Comparison of ENCODE assay signal across 17 cellular contexts in genomic region chr13:109385161-109385560, GRCh38.
DNase-seq lines count a peak whose midpoint lies in the region; ATAC-seq and TF ChIP-seq lines count a peak whose summit lies in the region.
"Had no signal": no experiment of that assay in that cellular context is flagged by ENCODE, and none has a peak within 500 bp of the region (broad histone marks: within the 10 kb centered on the region; RNA-seq: fewer than 3 reads in every experiment).

No MANE protein-coding gene starts in this region.

- in situ Hi-C loops in astrocyte of the cerebellum (cut with HindIII; ENCODE audit: low sequenced_read_pairs), result no loop called here

- H3K9me3 ChIP-seq in neuronal stem cell (replicated peaks in 1 of 2; ENCODE audit: control insufficient read depth in 2 of 2, insufficient read depth in 1 of 2, low read depth in 1 of 2, low read length in 2 of 2), result no peaks in the 10 kb centered on the region
- H3K9me3 ChIP-seq: BLaER1 treated with 17β-estradiol and CSF1 and Interleukin-3, amounts not matched to agents 10 nM and 100 nM; left lung; spleen; thyroid gland had no signal

- H3K4me2 ChIP-seq in neuronal stem cell (ENCODE audit: insufficient read depth, low read length, poor library complexity, severe bottlenecking), result no peak overlapping the region
- H3K4me2 ChIP-seq: BLaER1 treated with 17β-estradiol and CSF1 and Interleukin-3, amounts not matched to agents 10 nM and 100 nM had no signal

- no peak for TF ChIP-seq CTCF in astrocyte of the cerebellum (IDR thresholded peaks at IDR 0.05; ENCODE audit: low read depth, low read length, missing control alignments)

- H3K4me3 ChIP-seq in astrocyte of the cerebellum (ENCODE audit: low read depth, low read length), result no peak overlapping the region
- no peak overlapping the region for H3K4me3 ChIP-seq in neuronal stem cell (ENCODE audit: low read length in 2 of 2)
- H3K4me3 ChIP-seq: BLaER1 treated with 17β-estradiol and CSF1 and Interleukin-3, amounts not matched to agents 10 nM and 100 nM; left lung; spleen; thyroid gland had no signal

- H2BK12ac ChIP-seq in neuronal stem cell (ENCODE audit: low read length), result no peak overlapping the region

- no peak overlapping the region for H4K91ac ChIP-seq in neuronal stem cell (ENCODE audit: low read depth, low read length, poor library complexity)

- no peaks in the 10 kb centered on the region for H3K27me3 ChIP-seq in neuronal stem cell (ENCODE audit: control insufficient read depth in 3 of 3, insufficient read depth in 3 of 3, low read depth in 1 of 3, low read length in 3 of 3)
- H3K27me3 ChIP-seq: BLaER1 treated with 17β-estradiol and CSF1 and Interleukin-3, amounts not matched to agents 10 nM and 100 nM; left lung; spleen; thyroid gland had no signal

- no peak overlapping the region for H2BK5ac ChIP-seq in neuronal stem cell (ENCODE audit: low read length)

- H2BK120ac ChIP-seq in neuronal stem cell (ENCODE audit: low read depth, low read length), result no peak overlapping the region

- no peak overlapping the region for H3K18ac ChIP-seq in neuronal stem cell (ENCODE audit: low read length)

- H3K27ac ChIP-seq in neuronal stem cell (replicated peaks; ENCODE audit: low read length), result no peak overlapping the region
- H3K27ac ChIP-seq: BLaER1 treated with 17β-estradiol and CSF1 and Interleukin-3, amounts not matched to agents 10 nM and 100 nM; left lung; thyroid gland had no signal

- H3K4me1 ChIP-seq in neuronal stem cell (ENCODE audit: control insufficient read depth in 2 of 2, insufficient read depth in 1 of 2, low read depth in 1 of 2, low read length in 2 of 2), result peaks cover 0 to 10% of the 10 kb centered on the region in 2 donors
- H3K4me1 ChIP-seq: BLaER1 treated with 17β-estradiol and CSF1 and Interleukin-3, amounts not matched to agents 10 nM and 100 nM; spleen; thyroid gland had no signal

- H2AK5ac ChIP-seq in neuronal stem cell (ENCODE audit: low read depth, low read length), result peak overlapping the region; percentile 40

- H3K36me3 ChIP-seq in neuronal stem cell (replicated peaks in 1 of 2; ENCODE audit: control insufficient read depth in 2 of 2, insufficient read depth in 2 of 2, low read length in 2 of 2), result no peaks in the 10 kb centered on the region
- H3K36me3 ChIP-seq: BLaER1 treated with 17β-estradiol and CSF1 and Interleukin-3, amounts not matched to agents 10 nM and 100 nM; left lung; spleen; thyroid gland had no signal

- no peak overlapping the region for H3K14ac ChIP-seq in neuronal stem cell (ENCODE audit: low read length)

- H3K79me1 ChIP-seq in neuronal stem cell (ENCODE audit: low read depth, low read length), result peaks cover 2% of the 10 kb centered on the region

- no peak overlapping the region for H3K4ac ChIP-seq in neuronal stem cell (ENCODE audit: low read length)

- no CpG with 5 or more reads among the region's 7 CpGs for WGBS in neuronal stem cell (ENCODE audit: extremely low coverage in 2 of 2, insufficient read length in 2 of 2, insufficient replicate concordance in 1 of 2), 2 donors

- ATAC-seq in GM19351 (IDR thresholded peaks at IDR 0.05; ENCODE audit: unreplicated experiment), result no peak
- no peak for ATAC-seq in GM21737 (IDR thresholded peaks at IDR 0.05; ENCODE audit: unreplicated experiment)
- ATAC-seq: left lung had no signal

- H3K23ac ChIP-seq in neuronal stem cell (ENCODE audit: low read depth, low read length, poor library complexity), result no peak overlapping the region

- DNase-seq in EH (ENCODE audit: low read depth) (peak; percentile 72), M059J (ENCODE audit: low read depth) (peak; percentile 84), astrocyte of the cerebellum (ENCODE audit: low read depth) (peak; percentile 50), neuronal stem cell (ENCODE audit: low spot score) (no peak), ureter (ENCODE audit: low spot score) (no peak)
- DNase-seq: activated naive CD4-positive, alpha-beta T cell treated with anti-CD3 and anti-CD28 coated beads for 36 hours; activated T-cell treated with anti-CD3 and anti-CD28 coated beads for 4 hours; DMS 273 treated with DMSO at 0.1 percent for 48 hours; effector CD4-positive, alpha-beta T cell; left lung; NCI-H446; SHP77 treated with DMSO at 0.1 percent for 48 hours; spleen; thyroid gland had no signal

- H3K9ac ChIP-seq in neuronal stem cell (ENCODE audit: low read depth, low read length, poor library complexity), result no peak overlapping the region
- H3K9ac ChIP-seq: BLaER1 treated with 17β-estradiol and CSF1 and Interleukin-3, amounts not matched to agents 10 nM and 100 nM had no signal

- no peak overlapping the region for H2BK15ac ChIP-seq in neuronal stem cell (ENCODE audit: low read length)

- no peak overlapping the region for H4K8ac ChIP-seq in neuronal stem cell (ENCODE audit: low read depth, low read length)

- no peak overlapping the region for H2AFZ ChIP-seq in neuronal stem cell (ENCODE audit: low read length)

Comparison
In these comparisons a context has a peak if more than half of its experiments do, and no peak if none do; other contexts are left out.
1. DNase-seq: peak in EH (single experiment), M059J (single experiment) and astrocyte of the cerebellum (single experiment); none in neuronal stem cell (single experiment) and ureter (single experiment).